16 cellular contexts compared by ENCODE assay signal in the genomic region with DNA sequence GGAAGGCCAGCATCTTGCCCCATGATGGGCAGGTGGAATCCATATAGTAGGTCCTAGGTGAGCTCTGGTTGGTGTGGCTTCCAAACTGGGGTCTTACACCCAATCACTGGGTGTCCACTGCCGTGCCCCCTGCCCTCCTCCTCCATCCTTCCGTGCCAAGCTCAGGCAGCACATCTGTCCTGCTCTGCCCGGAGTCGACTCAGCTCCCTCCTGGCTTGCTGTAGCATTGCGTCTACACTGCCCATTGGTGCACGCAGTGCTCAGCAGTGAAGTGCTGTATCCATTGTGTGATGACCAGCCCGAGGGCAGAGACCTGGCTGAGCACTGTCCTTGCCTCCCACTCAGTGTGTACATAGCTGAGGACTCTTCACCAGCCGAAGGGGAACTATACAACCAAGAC.
"Had no signal": no experiment of that assay in that cellular context is flagged by ENCODE, and none has a peak within 500 bp of the region (broad histone marks: within the 10 kb centered on the region; RNA-seq: fewer than 3 reads in every experiment).

No MANE protein-coding gene starts in this region.

- H3K27ac ChIP-seq: adrenal gland, heart left ventricle, transverse colon, vagina had no signal

- H3K27me3 ChIP-seq: adrenal gland, ovary, transverse colon, vagina had no signal

- ATAC-seq: stimulated activated memory B cell treated with anti-CD40 and anti-IgM and Interleukin-4, amounts not matched to agents 10 μg/mL and 1 μg/mL and 100 μg/mL, for 72 hours had no signal

- H3K27me3 Mint-ChIP-seq: activated CD4-positive, alpha-beta memory T cell treated with anti-CD3 and anti-CD28 coated beads, Interleukin-2, amount 10 ng/mL, durations not matched to agents 7 days and 5 days; central memory CD8-positive, alpha-beta T cell; stimulated activated memory B cell treated with anti-CD40 and anti-IgM and Interleukin-4, amounts not matched to agents 10 μg/mL and 1 μg/mL and 100 μg/mL, for 72 hours had no signal

- H3K9me3 Mint-ChIP-seq: activated CD4-positive, alpha-beta memory T cell treated with anti-CD3 and anti-CD28 coated beads, Interleukin-2, amount 10 ng/mL, durations not matched to agents 7 days and 5 days; dendritic cell treated with granulocyte-macrophage colony-stimulating factor and Interleukin-4, amounts not matched to agents 40 ng/mL and 50 ng/mL, for 4 days; immature natural killer cell; nephron progenitor cell had no signal

- H3K4me3 Mint-ChIP-seq: activated CD4-positive, alpha-beta memory T cell treated with anti-CD3 and anti-CD28 coated beads, Interleukin-2, amount 10 ng/mL, durations not matched to agents 7 days and 5 days; activated naive CD4-positive, alpha-beta T cell treated with anti-CD3 and anti-CD28 coated beads, Interleukin-2, amount 50 U/mL, for 24 hours; activated T-cell treated with anti-CD3 and anti-CD28 coated beads, Interleukin-2, amount 50 U/mL, for 24 hours; central memory CD8-positive, alpha-beta T cell; dendritic cell treated with granulocyte-macrophage colony-stimulating factor and Interleukin-4, amounts not matched to agents 40 ng/mL and 50 ng/mL, for 4 days; immature natural killer cell; nephron progenitor cell; stimulated activated memory B cell treated with anti-CD40 and anti-IgM and Interleukin-4, amounts not matched to agents 10 μg/mL and 1 μg/mL and 100 μg/mL, for 72 hours had no signal

- H3K4me3 ChIP-seq: adrenal gland, heart left ventricle, ovary, transverse colon, vagina had no signal

- H3K36me3 Mint-ChIP-seq: activated naive CD4-positive, alpha-beta T cell treated with anti-CD3 and anti-CD28 coated beads, Interleukin-2, amount 50 U/mL, for 24 hours; immature natural killer cell; stimulated activated memory B cell treated with anti-CD40 and anti-IgM and Interleukin-4, amounts not matched to agents 10 μg/mL and 1 μg/mL and 100 μg/mL, for 72 hours had no signal

- H3K9me3 ChIP-seq: adrenal gland, heart left ventricle, ovary, transverse colon, vagina had no signal

- H3K36me3 ChIP-seq: adrenal gland, heart left ventricle, ovary, transverse colon, vagina had no signal

- H3K4me1 ChIP-seq: adrenal gland, transverse colon had no signal

- DNase-seq: activated CD4-positive, alpha-beta memory T cell treated with anti-CD3 and anti-CD28 coated beads, Interleukin-2, amount 10 ng/mL, durations not matched to agents 7 days and 5 days; activated CD4-positive, alpha-beta T cell treated with anti-CD3 and anti-CD28 coated beads for 4 hours; activated effector memory CD4-positive, alpha-beta T cell treated with Interleukin-2 at 50 U/mL for 16 hours; activated T-cell treated with anti-CD3 and anti-CD28 coated beads, Interleukin-2, amount 50 U/mL, for 24 hours; adrenal gland; heart left ventricle; immature natural killer cell; nephron progenitor cell; ovary; T-helper 2 cell; transverse colon had no signal

- H3K4me1 Mint-ChIP-seq: activated CD4-positive, alpha-beta memory T cell treated with anti-CD3 and anti-CD28 coated beads, Interleukin-2, amount 10 ng/mL, durations not matched to agents 7 days and 5 days; activated naive CD4-positive, alpha-beta T cell treated with anti-CD3 and anti-CD28 coated beads, Interleukin-2, amount 50 U/mL, for 24 hours; central memory CD8-positive, alpha-beta T cell; immature natural killer cell; stimulated activated memory B cell treated with anti-CD40 and anti-IgM and Interleukin-4, amounts not matched to agents 10 μg/mL and 1 μg/mL and 100 μg/mL, for 72 hours had no signal

- H3K27ac Mint-ChIP-seq: activated CD4-positive, alpha-beta memory T cell treated with anti-CD3 and anti-CD28 coated beads, Interleukin-2, amount 10 ng/mL, durations not matched to agents 7 days and 5 days; activated naive CD4-positive, alpha-beta T cell treated with anti-CD3 and anti-CD28 coated beads, Interleukin-2, amount 50 U/mL, for 24 hours; activated T-cell treated with anti-CD3 and anti-CD28 coated beads, Interleukin-2, amount 50 U/mL, for 24 hours; dendritic cell treated with granulocyte-macrophage colony-stimulating factor and Interleukin-4, amounts not matched to agents 40 ng/mL and 50 ng/mL, for 4 days; immature natural killer cell; nephron progenitor cell; stimulated activated memory B cell treated with anti-CD40 and anti-IgM and Interleukin-4, amounts not matched to agents 10 μg/mL and 1 μg/mL and 100 μg/mL, for 72 hours had no signal
